In genomic region chr9:78064075-78064474, GRCh38 we compare ENCODE assay signal across 24 cellular contexts. TPM values are rescaled to one million over a fixed set of nuclear protein-coding genes. Genes with fewer than 3 reads are reported as not detected.
DNase-seq lines count a peak whose midpoint lies in the region; ATAC-seq and TF ChIP-seq lines count a peak whose summit lies in the region.
"Had no signal": no experiment of that assay in that cellular context is flagged by ENCODE, and none has a peak within 500 bp of the region (broad histone marks: within the 10 kb centered on the region; RNA-seq: fewer than 3 reads in every experiment).

No MANE protein-coding gene starts in this region.

- H3K27me3 Mint-ChIP-seq in GM23338 (ENCODE audit: insufficient read depth, low read depth, poor library complexity) = no peaks in the 10 kb centered on the region

- H3K27me3 ChIP-seq in GM23338 (ENCODE audit: insufficient read depth) = no peaks in the 10 kb centered on the region
- H3K27me3 ChIP-seq: colonic mucosa, thyroid gland had no signal

- H3K36me3 Mint-ChIP-seq in GM23338 (ENCODE audit: low read depth) = peaks cover 13% of the 10 kb centered on the region; the same call in 2 of the 3 replicates
- H3K36me3 Mint-ChIP-seq: CD8-positive, alpha-beta T cell had no signal

- no peak overlapping the region for H3K27ac Mint-ChIP-seq in GM23338
- H3K27ac Mint-ChIP-seq: activated B cell treated with CpG ODN at 0.5 μM for 24 hours; CD8-positive, alpha-beta T cell had no signal

- no peaks in the 10 kb centered on the region for H4K20me1 ChIP-seq in GM23338 (replicated peaks; ENCODE audit: insufficient read depth)

- DNase-seq in C1 segment of cervical spinal cord (lab: John Stamatoyannopoulos, UW) = peak in 10 of 14 donors; percentile 1 to 96 (median 16)
- DNase-seq in NCI-H446 treated with DMSO at 0.1 percent for 48 hours (lab: John Stamatoyannopoulos, UW) = peak; percentile 54
- peak; percentile 12 for DNase-seq in middle frontal gyrus (ENCODE audit: extremely low spot score, low spot score)
- DNase-seq in GM20000 (ENCODE audit: low spot score) = no peak
- no peak for DNase-seq in GM23338 (ENCODE audit: low spot score)
- DNase-seq: activated B cell treated with CpG ODN at 0.5 μM for 24 hours; activated CD4-positive, alpha-beta T cell treated with anti-CD3 and anti-CD28 coated beads, Interleukin-2, amount 50 U/mL, for 48 hours; activated gamma-delta T cell treated with Interleukin-2 at 50 U/mL for 16 hours; activated T-cell treated with anti-CD3 and anti-CD28 coated beads for 4 hours; CD8-positive, alpha-beta T cell; colonic mucosa; islet precursor cell; lower lobe of right lung; NCI-H1105 treated with DMSO at 0.1 percent for 48 hours; NCI-H2107; NCI-H524 treated with DMSO at 0.1 percent for 48 hours; RPMI8226; T-helper 9 cell; thyroid gland had no signal

- no peaks in the 10 kb centered on the region for H3K4me1 ChIP-seq in GM23338 (ENCODE audit: insufficient read depth)
- H3K4me1 ChIP-seq: colonic mucosa, lower lobe of right lung, thyroid gland had no signal

- no peaks in the 10 kb centered on the region for H3F3A ChIP-seq in GM23338 (replicated peaks; ENCODE audit: low read depth)

- H3K79me2 ChIP-seq in GM23338 (replicated peaks; ENCODE audit: insufficient read depth) = no peaks in the 10 kb centered on the region

- H3K4me1 Mint-ChIP-seq in GM23338 = no peaks in the 10 kb centered on the region
- H3K4me1 Mint-ChIP-seq: activated B cell treated with CpG ODN at 0.5 μM for 24 hours had no signal

- H2AFZ ChIP-seq in GM23338 = no peak overlapping the region

- peaks cover 27% of the 10 kb centered on the region for H3K9me3 Mint-ChIP-seq in GM23338

- H3K4me3 Mint-ChIP-seq in GM23338 = no peak overlapping the region
- H3K4me3 Mint-ChIP-seq: activated B cell treated with CpG ODN at 0.5 μM for 24 hours; CD8-positive, alpha-beta T cell had no signal

- H3K27ac ChIP-seq in cingulate gyrus (ENCODE audit: low read depth, low read length) (peak overlapping the region; percentile 44), GM23338 (ENCODE audit: low read depth) (no peak overlapping the region)
- H3K27ac ChIP-seq: colonic mucosa, lower lobe of right lung, thyroid gland had no signal

- H3K9me2 ChIP-seq in GM23338 (ENCODE audit: insufficient read depth) = peaks cover 12% of the 10 kb centered on the region

- TF ChIP-seq CTCF in GM20000 (IDR thresholded peaks at IDR 0.05; ENCODE audit: extremely low read depth, missing control alignments) = no peak
- no peak for TF ChIP-seq CTCF in GM23338 (conservative IDR thresholded peaks at IDR 0.05; ENCODE audit: low read depth in 2 of 2)

- H3K4me3 ChIP-seq in GM23338 = no peak overlapping the region
- H3K4me3 ChIP-seq: colonic mucosa, lower lobe of right lung, thyroid gland had no signal

- ATAC-seq in GM21528 (IDR thresholded peaks at IDR 0.05; ENCODE audit: low FRiP score, unreplicated experiment) (no peak), GM19035 (IDR thresholded peaks at IDR 0.05; ENCODE audit: unreplicated experiment) (no peak), GM23338 (no peak)
- ATAC-seq: CD8-positive, alpha-beta T cell; lower lobe of right lung; sciatic nerve; SK-N-SH treated with all-trans-retinoic acid at 6 μM for 48 hours had no signal

- no peak overlapping the region for H3K4me2 ChIP-seq in GM23338

- 0 out of 2 replicates have a peak, but pooled peaks cover 9% of the 10 kb centered on the region for H3K36me3 ChIP-seq in GM23338 (ENCODE audit: insufficient read depth)
- H3K36me3 ChIP-seq: colonic mucosa, lower lobe of right lung, thyroid gland had no signal

TF ChIP-seq in GM23338, 12 proteins besides CTCF, POLR2A, EP300 and RAD21 (continues in another document):
- TF ChIP-seq CREB1 (CRISPR knock-in tag; IDR thresholded peaks at IDR 0.05; ENCODE audit: low read depth) (no peak), ZNF331 (CRISPR knock-in tag; IDR thresholded peaks at IDR 0.05; ENCODE audit: low read depth) (no peak), ZNF462 (CRISPR knock-in tag; IDR thresholded peaks at IDR 0.05) (no peak), ETS1 (IDR thresholded peaks at IDR 0.05) (no peak)

RNA-seq across cellular contexts. Expression of gene GNAQ, which starts 32.5 kb away (rescaled TPM):
- total RNA-seq in GM23338 (2014; rRNA removed; shearing (Covaris generic)) = 43.1 and 59.1 TPM in 2 replicates
- 21.1 and 22.3 TPM in 2 replicates for polyA plus RNA-seq in GM23338 (2016; fragmentation: Nextera tagmentation; extraction: Ambion mirVana)

Comparison
In these comparisons a context has a peak if more than half of its experiments do, and no peak if none do; other contexts are left out.
1. DNase-seq: peak in C1 segment of cervical spinal cord (10 of 14), NCI-H446 treated with DMSO at 0.1 percent for 48 hours (single experiment) and middle frontal gyrus (single experiment); none in GM20000 (single experiment) and GM23338 (single experiment).